ENCODE assay signal across 15 cellular contexts in genomic region chr16:88466175-88466862, GRCh38. TPM values are rescaled to one million over a fixed set of nuclear protein-coding genes. Genes with fewer than 3 reads are reported as not detected.
A peak's percentile ranks its signal among the peaks of the same experiment; 100 is the strongest.
DNase-seq lines count a peak whose midpoint lies in the region; ATAC-seq and TF ChIP-seq lines count a peak whose summit lies in the region.
"Had no signal": no experiment of that assay in that cellular context is flagged by ENCODE, and none has a peak within 500 bp of the region (broad histone marks: within the 10 kb centered on the region; RNA-seq: fewer than 3 reads in every experiment).

No MANE protein-coding gene starts in this region.

- H3K27ac Mint-ChIP-seq in activated naive CD4-positive, alpha-beta T cell treated with anti-CD3 and anti-CD28 coated beads, Interleukin-2, amount 50 U/mL, for 72 hours = peak overlapping the region; percentile 50 to 53
- peak overlapping the region; percentile 56 to 80 for H3K27ac Mint-ChIP-seq in natural killer cell treated with Interleukin-12 subunit alpha and Interleukin-12 subunit beta and Interleukin-15 and Interleukin-18, amount 100 ng/mL, for 72 hours

- H3K36me3 Mint-ChIP-seq in activated naive CD4-positive, alpha-beta T cell treated with anti-CD3 and anti-CD28 coated beads, Interleukin-2, amount 50 U/mL, for 72 hours = no peaks in the 10 kb centered on the region
- H3K36me3 Mint-ChIP-seq in natural killer cell treated with Interleukin-12 subunit alpha and Interleukin-12 subunit beta and Interleukin-15 and Interleukin-18, amount 100 ng/mL, for 72 hours = no peaks in the 10 kb centered on the region

- peak overlapping the region; percentile 55 for H3K4me3 Mint-ChIP-seq in natural killer cell treated with Interleukin-12 subunit alpha and Interleukin-12 subunit beta and Interleukin-15 and Interleukin-18, amount 100 ng/mL, for 72 hours

- 73 to 79% methylated on average over 15 of the region's 15 CpGs for WGBS in lower leg skin, 2 donors

- TF ChIP-seq CTCF in lower leg skin (IDR thresholded peaks at IDR 0.05) = no peak

- DNase-seq in activated CD4-positive, CD25-positive, alpha-beta regulatory T cell (lab: John Stamatoyannopoulos, UW) = no peak
- DNase-seq in NCI-H69 (lab: John Stamatoyannopoulos, UW) = peak; percentile 3
- no peak for DNase-seq in activated naive CD4-positive, alpha-beta T cell treated with anti-CD3 and anti-CD28 coated beads, Interleukin-2, amount 50 U/mL, for 72 hours (ENCODE audit: low spot score in 2 of 2)
- no peak for DNase-seq in natural killer cell treated with Interleukin-12 subunit alpha and Interleukin-12 subunit beta and Interleukin-15 and Interleukin-18, amount 100 ng/mL, for 72 hours (ENCODE audit: low spot score)
- no peak for DNase-seq in KG1 (lab: John Stamatoyannopoulos, UW)
- no peak for DNase-seq in lower leg skin (ENCODE audit: low spot score in 2 of 2)
- DNase-seq: effector CD8-positive, alpha-beta T cell; Kasumi-1; NCI-H2081 treated with DMSO at 0.1 percent for 48 hours; nucleus accumbens; SW 1271; upper lobe of left lung had no signal

- no peaks in the 10 kb centered on the region for H3K27me3 Mint-ChIP-seq in natural killer cell treated with Interleukin-12 subunit alpha and Interleukin-12 subunit beta and Interleukin-15 and Interleukin-18, amount 100 ng/mL, for 72 hours

- H3K4me1 Mint-ChIP-seq in natural killer cell treated with Interleukin-12 subunit alpha and Interleukin-12 subunit beta and Interleukin-15 and Interleukin-18, amount 100 ng/mL, for 72 hours (ENCODE audit: low read depth in 2 of 2) = peaks cover 43 to 55% of the 10 kb centered on the region in 2 donors

- TF ChIP-seq POLR2A in lower leg skin (IDR thresholded peaks at IDR 0.05) = no peak

- intact Hi-C loops in lower leg skin (cut with DNase I; ENCODE audit: low total_unique reads) = no loop called here

- ATAC-seq in activated CD4-positive, CD25-positive, alpha-beta regulatory T cell treated with anti-CD3 and anti-CD28 coated beads, Interleukin-2, amount 50 U/mL, for 24 hours = peak; percentile 62 to 65
- peak in 1 of 2 donors; percentile 59 for ATAC-seq in activated naive CD4-positive, alpha-beta T cell treated with anti-CD3 and anti-CD28 coated beads, Interleukin-2, amount 50 U/mL, for 72 hours
- no peak for ATAC-seq in natural killer cell treated with Interleukin-12 subunit alpha and Interleukin-12 subunit beta and Interleukin-15 and Interleukin-18, amount 100 ng/mL, for 72 hours
- no peak for ATAC-seq in esophagus mucosa

- H3K4me3 ChIP-seq in lower leg skin (ENCODE audit: low read depth, poor library complexity, severe bottlenecking) = no peak overlapping the region
- H3K4me3 ChIP-seq: skin epidermis, upper lobe of left lung had no signal

- no peaks in the 10 kb centered on the region for H3K9me3 Mint-ChIP-seq in activated naive CD4-positive, alpha-beta T cell treated with anti-CD3 and anti-CD28 coated beads, Interleukin-2, amount 50 U/mL, for 72 hours
- H3K9me3 Mint-ChIP-seq in natural killer cell treated with Interleukin-12 subunit alpha and Interleukin-12 subunit beta and Interleukin-15 and Interleukin-18, amount 100 ng/mL, for 72 hours = no peaks in the 10 kb centered on the region

RNA-seq across cellular contexts. Expression of gene ZFPM1, which starts 13.2 kb away (rescaled TPM):
- 10 to 100 TPM; 15.5 to 25.1 TPM for total RNA-seq in activated naive CD4-positive, alpha-beta T cell treated with anti-CD3 and anti-CD28 coated beads, Interleukin-2, amount 50 U/mL, for 72 hours
- 10 to 100 TPM; 23.5 to 24.5 TPM for total RNA-seq in natural killer cell treated with Interleukin-12 subunit alpha and Interleukin-12 subunit beta and Interleukin-15 and Interleukin-18, amount 100 ng/mL, for 72 hours
- total RNA-seq in esophagus mucosa = 3.2 TPM
- 1 to 10 TPM; 2.0 to 4.0 (median 3.1) TPM for total RNA-seq in lower leg skin

Comparison
In these comparisons a context has a peak if more than half of its experiments do, and no peak if none do; other contexts are left out.
1. ATAC-seq: peak in activated CD4-positive, CD25-positive, alpha-beta regulatory T cell treated with anti-CD3 and anti-CD28 coated beads, Interleukin-2, amount 50 U/mL, for 24 hours (2 of 2); none in natural killer cell treated with Interleukin-12 subunit alpha and Interleukin-12 subunit beta and Interleukin-15 and Interleukin-18, amount 100 ng/mL, for 72 hours (0 of 2) and esophagus mucosa (single experiment).